ENCODE assay signal across 23 cellular contexts in genomic region chr20:43922614-43923013, GRCh38. TPM values are rescaled to one million over a fixed set of nuclear protein-coding genes. Genes with fewer than 3 reads are reported as not detected.
DNase-seq lines count a peak whose midpoint lies in the region; ATAC-seq and TF ChIP-seq lines count a peak whose summit lies in the region.
"Had no signal": no experiment of that assay in that cellular context is flagged by ENCODE, and none has a peak within 500 bp of the region (broad histone marks: within the 10 kb centered on the region; RNA-seq: fewer than 3 reads in every experiment).

No MANE protein-coding gene starts in this region.

- ATAC-seq in Panc1 (no peak), Right ventricle myocardium inferior (no peak), HG02763 (IDR thresholded peaks at IDR 0.05; ENCODE audit: unreplicated experiment) (no peak)
- ATAC-seq: A549 had no signal

- H3K4me3 ChIP-seq in HEK293 (ENCODE audit: low read depth, low read length) (no peak overlapping the region), MM.1S (ENCODE audit: low read length) (no peak overlapping the region), Panc1 (ENCODE audit: low read depth in 2 of 2, low read length in 2 of 2) (no peak overlapping the region), endodermal cell (ENCODE audit: low read length) (no peak overlapping the region)
- H3K4me3 ChIP-seq: A549; BLaER1 treated with 17β-estradiol and CSF1 and Interleukin-3, amounts not matched to agents 10 nM and 100 nM; GM23248 had no signal

- no peaks in the 10 kb centered on the region for H3K27me3 ChIP-seq in MM.1S (replicated peaks; ENCODE audit: insufficient read depth, low read length)
- no peaks in the 10 kb centered on the region for H3K27me3 ChIP-seq in Panc1 (ENCODE audit: control insufficient read depth, insufficient read depth, low read length)
- peaks cover 9% of the 10 kb centered on the region for H3K27me3 ChIP-seq in endodermal cell (ENCODE audit: control insufficient read depth, insufficient read depth, low read length, poor library complexity, severe bottlenecking)
- H3K27me3 ChIP-seq: BE2C had no signal

- DNase-seq in MM.1S (no peak), Panc1 (ENCODE audit: low read depth, low spot score) (no peak), Right ventricle myocardium inferior (ENCODE audit: missing footprints) (no peak), endodermal cell (no peak), G401 (ENCODE audit: low spot score) (no peak)
- DNase-seq: 8988T; ACHN; AML-193; BE2C; CD4-positive, alpha-beta T cell; CD8-positive, alpha-beta memory T cell; DMS 273 treated with DMSO at 0.1 percent for 48 hours; DMS79; EL; GF-D8; H7; HCEC 1CT had no signal

- H3K9me2 ChIP-seq in MM.1S (replicated peaks; ENCODE audit: insufficient read depth, low read length) = no peaks in the 10 kb centered on the region

- H3K27ac Mint-ChIP-seq in endodermal cell = no peak overlapping the region
- H3K27ac Mint-ChIP-seq: CD4-positive, alpha-beta T cell had no signal

- H3K4me2 ChIP-seq in MM.1S (ENCODE audit: low read depth, low read length) = peak overlapping the region; percentile 17; the same call in 1 of the 2 replicates
- H3K4me2 ChIP-seq: A549 had no signal

- peaks cover 5% of the 10 kb centered on the region for H3K4me1 Mint-ChIP-seq in endodermal cell

- TF ChIP-seq CTCF in HEK293 (tag by site-specific recombination; IDR thresholded peaks at IDR 0.05) = no peak
- TF ChIP-seq CTCF in MM.1S (IDR thresholded peaks at IDR 0.05; ENCODE audit: low read length) = no peak
- TF ChIP-seq CTCF in Panc1 (IDR thresholded peaks at IDR 0.05) = no peak
- TF ChIP-seq CTCF in endodermal cell (conservative IDR thresholded peaks at IDR 0.05) = no peak

- H3K79me2 ChIP-seq in MM.1S (ENCODE audit: low read length) = peaks cover 98% of the 10 kb centered on the region

- POLR2A ChIA-PET in HEK293 (lab: Yijun Ruan, JAX) = no interaction called here
- POLR2A ChIA-PET in Panc1 (lab: Charles Lee) = no interaction called here

- no peaks in the 10 kb centered on the region for H4K20me1 ChIP-seq in MM.1S (ENCODE audit: insufficient read depth, low read length)

- no peaks in the 10 kb centered on the region for H3K36me3 Mint-ChIP-seq in endodermal cell (ENCODE audit: low read depth)
- H3K36me3 Mint-ChIP-seq: CD14-positive monocyte; CD8-positive, alpha-beta memory T cell had no signal

- H3K9ac ChIP-seq in MM.1S (ENCODE audit: low read length) (no peak overlapping the region), endodermal cell (ENCODE audit: extremely low read depth, low read length, poor library complexity, severe bottlenecking) (no peak overlapping the region)
- H3K9ac ChIP-seq: BLaER1 treated with 17β-estradiol and CSF1 and Interleukin-3, amounts not matched to agents 10 nM and 100 nM; GM23248 had no signal

- H3K9me3 Mint-ChIP-seq in endodermal cell = no peaks in the 10 kb centered on the region
- H3K9me3 Mint-ChIP-seq: CD4-positive, alpha-beta T cell; CD8-positive, alpha-beta memory T cell had no signal

- H3K27ac ChIP-seq in HEK293 (ENCODE audit: extremely low read depth, low read depth, low read length) (no peak overlapping the region), MM.1S (ENCODE audit: low read length) (no peak overlapping the region), Panc1 (ENCODE audit: low read length) (peak overlapping the region; percentile 29; the same call in 1 of the 2 replicates), endodermal cell (ENCODE audit: low read depth, low read length) (no peak overlapping the region)
- H3K27ac ChIP-seq: A549; BLaER1 treated with 17β-estradiol and CSF1 and Interleukin-3, amounts not matched to agents 10 nM and 100 nM; GM23248 had no signal

- no peak overlapping the region for H3K4me3 Mint-ChIP-seq in endodermal cell
- H3K4me3 Mint-ChIP-seq: CD8-positive, alpha-beta memory T cell had no signal

- H3K4me1 ChIP-seq in HEK293 (ENCODE audit: control insufficient read depth, insufficient read depth, low read length) = peaks cover 14% of the 10 kb centered on the region; the same call in 1 of the 2 replicates
- peaks cover 51% of the 10 kb centered on the region for H3K4me1 ChIP-seq in MM.1S (ENCODE audit: low read length)
- H3K4me1 ChIP-seq in Panc1 (ENCODE audit: control insufficient read depth, insufficient read depth, low read length) = peaks cover 81% of the 10 kb centered on the region
- H3K4me1 ChIP-seq in endodermal cell (ENCODE audit: control insufficient read depth, insufficient read depth, low read length) = no peaks in the 10 kb centered on the region

- H3K36me3 ChIP-seq in HEK293 (ENCODE audit: control insufficient read depth in 2 of 2, insufficient read depth in 1 of 2, low read length in 2 of 2) = no peaks in the 10 kb centered on the region
- H3K36me3 ChIP-seq in MM.1S (replicated peaks; ENCODE audit: insufficient read depth, low read length) = no peaks in the 10 kb centered on the region
- no peaks in the 10 kb centered on the region for H3K36me3 ChIP-seq in Panc1 (ENCODE audit: control insufficient read depth, insufficient read depth, low read length)
- no peaks in the 10 kb centered on the region for H3K36me3 ChIP-seq in endodermal cell (ENCODE audit: control insufficient read depth, insufficient read depth, low read length)
- H3K36me3 ChIP-seq: BE2C; BLaER1 treated with 17β-estradiol and CSF1 and Interleukin-3, amounts not matched to agents 10 nM and 100 nM had no signal

- H3K9me3 ChIP-seq in HEK293 (ENCODE audit: control insufficient read depth, insufficient read depth, low read depth, low read length) = no peaks in the 10 kb centered on the region
- H3K9me3 ChIP-seq in MM.1S (replicated peaks; ENCODE audit: insufficient read depth, low read length) = no peaks in the 10 kb centered on the region
- H3K9me3 ChIP-seq in Panc1 (ENCODE audit: control insufficient read depth, insufficient read depth, low read depth, low read length) = no peaks in the 10 kb centered on the region
- H3K9me3 ChIP-seq in endodermal cell (ENCODE audit: control insufficient read depth, low read length) = no peaks in the 10 kb centered on the region
- H3K9me3 ChIP-seq: A549; BE2C; BLaER1 treated with 17β-estradiol and CSF1 and Interleukin-3, amounts not matched to agents 10 nM and 100 nM had no signal

- BruUV-seq in Panc1 (replicated peaks; lab: Mats Ljungman, UMichigan) = no TSS peak

- CTCF ChIA-PET in HEK293 (lab: Yijun Ruan, JAX) = no interaction called here
- CTCF ChIA-PET in Panc1 (lab: Charles Lee) = no interaction called here

- in situ Hi-C loops in Panc1 (cut with HindIII; ENCODE audit: low pct_unique_long_range_greater_than_20kb, low sequenced_read_pairs) = no loop called here
- in situ Hi-C loops in G401 (cut with HindIII; ENCODE audit: low sequenced_read_pairs) = no loop called here

- peaks cover 10% of the 10 kb centered on the region for H3F3A ChIP-seq in MM.1S (ENCODE audit: insufficient read depth, low read length)

- H3K27me3 Mint-ChIP-seq in endodermal cell (ENCODE audit: insufficient read depth) = peaks cover 37% of the 10 kb centered on the region

- H2AFZ ChIP-seq in MM.1S (ENCODE audit: low read length) = no peak overlapping the region
- H2AFZ ChIP-seq: GM23248 had no signal

- intact Hi-C loops in Panc1 (cut with micrococcal nuclease; ENCODE audit: unreplicated experiment) = no loop called here
- intact Hi-C loops in Right ventricle myocardium inferior (cut with DNase I) = no loop called here

- 92% methylated on average over 2 of the region's 2 CpGs; no CpG with 5 or more reads in 1 of the 2 experiments for WGBS in endodermal cell (ENCODE audit: insufficient coverage in 1 of 2, insufficient read length in 1 of 2), 2 experiments

TF ChIP-seq in HEK293, 187 proteins besides CTCF, POLR2A, EP300 and RAD21:
- TF ChIP-seq ZIC2 (tag by site-specific recombination; IDR thresholded peaks at IDR 0.05) (no peak), INSM2 (tag by site-specific recombination; IDR thresholded peaks at IDR 0.05) (no peak), ZNF274 (IDR thresholded peaks at IDR 0.05; ENCODE audit: low read length) (no peak), ZNF274 (tag by site-specific recombination; IDR thresholded peaks at IDR 0.05; ENCODE audit: borderline replicate concordance) (no peak), ZNF280C (tag by site-specific recombination; IDR thresholded peaks at IDR 0.05) (no peak), ZNF140 (tag by site-specific recombination; IDR thresholded peaks at IDR 0.05) (no peak), SCRT2 (tag by site-specific recombination; IDR thresholded peaks at IDR 0.05) (peak; percentile 77), ZNF292 (tag by site-specific recombination; IDR thresholded peaks at IDR 0.05; ENCODE audit: borderline replicate concordance, low read depth) (no peak)

RNA-seq across cellular contexts. Expression of gene TOX2, which starts 8.0 kb away (rescaled TPM):
- total RNA-seq in Panc1 (2021; ENCODE audit: unreplicated experiment) (85.4 TPM), Right ventricle myocardium inferior (1.1 TPM), endodermal cell (1 to 10 TPM; 2.4 to 3.4 TPM)
- polyA plus RNA-seq in Panc1 (2012; ENCODE audit: insufficient read length) = 137 TPM
- polyA plus RNA-seq in endodermal cell (2013, experiment 1 of 2) = 8.9 TPM
- 8.2 TPM for polyA plus RNA-seq in endodermal cell (2013, experiment 2 of 2)
- 0.18 TPM in 1 of 2 replicates, not detected in the other for total RNA-seq in G401 (2014; rRNA removed; shearing (Covaris generic))

Comparison
In these comparisons a context has a peak if more than half of its experiments do, and no peak if none do; other contexts are left out.
1. RNA of gene TOX2, which starts 8.0 kb away (total RNA-seq): 85.4 TPM in Panc1 (single experiment); 2.4 to 3.4 TPM in endodermal cell, 1.1 TPM in Right ventricle myocardium inferior (single experiment) and 0.18 TPM in G401; every median in the first group is over 10 times any median in the second.